In the genomic region with DNA sequence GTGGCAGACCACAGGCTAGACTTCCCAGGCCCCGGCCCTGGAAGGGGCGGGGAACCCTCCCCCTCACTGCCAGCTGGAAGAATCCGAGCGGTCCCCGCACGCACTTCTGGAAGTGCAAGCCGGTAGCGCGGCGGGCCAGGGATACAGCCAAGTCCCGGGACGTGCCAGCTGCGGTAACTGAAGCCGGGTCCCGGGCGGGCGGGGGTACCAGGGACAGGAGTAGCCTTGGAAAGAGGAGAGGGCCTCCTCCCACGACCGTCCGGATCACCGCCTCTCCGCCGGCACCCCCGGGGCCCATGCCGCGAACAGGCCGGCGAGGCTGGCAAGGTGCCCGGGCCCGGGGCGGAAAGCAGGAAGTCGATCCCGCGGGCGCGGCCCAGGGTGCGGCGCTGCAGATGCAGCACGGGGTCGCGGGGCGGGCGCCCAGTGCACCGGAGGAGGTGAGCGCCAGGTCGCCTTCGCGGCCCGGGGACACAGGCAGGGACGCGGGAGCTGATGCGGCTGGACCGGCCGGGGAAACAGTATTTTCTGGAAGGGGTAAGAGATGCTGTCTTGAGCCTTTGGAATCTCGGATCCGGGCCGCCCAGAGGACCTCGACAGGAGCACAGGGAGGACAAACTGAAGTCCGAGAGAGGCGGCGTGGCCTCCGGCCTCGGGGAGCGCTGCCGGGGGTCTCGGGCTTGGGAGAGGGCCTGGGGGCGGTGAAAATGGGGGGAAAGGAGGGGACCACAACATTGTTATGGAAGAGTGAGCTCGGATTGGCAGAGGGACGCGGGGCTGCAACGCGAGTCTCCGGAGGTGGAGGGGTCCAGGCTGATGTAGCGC, we compare ENCODE assay signal across 8 cellular contexts. TPM values are rescaled to one million over a fixed set of nuclear protein-coding genes. Genes with fewer than 3 reads are reported as not detected.
DNase-seq lines count a peak whose midpoint lies in the region; ATAC-seq and TF ChIP-seq lines count a peak whose summit lies in the region.

No MANE protein-coding gene starts in this region.

- H3K36me3 Mint-ChIP-seq in natural killer cell treated with Interleukin-12 subunit alpha and Interleukin-12 subunit beta and Interleukin-15 and Interleukin-18, amount 100 ng/mL, for 72 hours: no peaks in the 10 kb centered on the region

- no peaks in the 10 kb centered on the region for H3K9me3 Mint-ChIP-seq in natural killer cell treated with Interleukin-12 subunit alpha and Interleukin-12 subunit beta and Interleukin-15 and Interleukin-18, amount 100 ng/mL, for 72 hours

- H3K4me3 Mint-ChIP-seq in natural killer cell treated with Interleukin-12 subunit alpha and Interleukin-12 subunit beta and Interleukin-15 and Interleukin-18, amount 100 ng/mL, for 72 hours: peak overlapping the region; percentile 90

- peaks cover 22% of the 10 kb centered on the region for H3K4me1 ChIP-seq in Panc1 (ENCODE audit: control insufficient read depth, insufficient read depth, low read length)

- TF ChIP-seq CTCF in Panc1 (IDR thresholded peaks at IDR 0.05) (no peak; the same call in 1 of the 2 replicates), fibroblast of the aortic adventitia (IDR thresholded peaks at IDR 0.05; ENCODE audit: insufficient read depth, low read length) (no peak)

- no peaks in the 10 kb centered on the region for H3K9me3 ChIP-seq in Panc1 (ENCODE audit: control insufficient read depth, insufficient read depth, low read depth, low read length)

- H3K4me3 ChIP-seq in Panc1 (ENCODE audit: low read depth in 2 of 2, low read length in 2 of 2): peak overlapping the region; percentile 67 to 91
- peak overlapping the region; percentile 93 for H3K4me3 ChIP-seq in fibroblast of the aortic adventitia (ENCODE audit: low read depth, low read length)

- no peaks in the 10 kb centered on the region; the same call in 1 of the 2 replicates for H3K36me3 ChIP-seq in Panc1 (ENCODE audit: control insufficient read depth, insufficient read depth, low read length)

- ATAC-seq in HG03432 (IDR thresholded peaks at IDR 0.05; ENCODE audit: unreplicated experiment) (peak; percentile 28), Panc1 (peak; percentile 59)
- peak; percentile 56 to 59 for ATAC-seq in natural killer cell treated with Interleukin-12 subunit alpha and Interleukin-12 subunit beta and Interleukin-15 and Interleukin-18, amount 100 ng/mL, for 72 hours
- peak; percentile 40 for ATAC-seq in stimulated activated naive CD8-positive, alpha-beta T cell treated with anti-CD3 and anti-CD28 coated beads, Interleukin-15, Interleukin-2, amounts not matched to agents 100 U/mL and 50 U/mL, for 24 hours

- peaks cover 23 to 28% of the 10 kb centered on the region in 2 donors for H3K4me1 Mint-ChIP-seq in natural killer cell treated with Interleukin-12 subunit alpha and Interleukin-12 subunit beta and Interleukin-15 and Interleukin-18, amount 100 ng/mL, for 72 hours (ENCODE audit: low read depth in 2 of 2)

- CTCF ChIA-PET in Panc1 (lab: Charles Lee): no interaction called here

- no peaks in the 10 kb centered on the region for H3K27me3 ChIP-seq in Panc1 (ENCODE audit: control insufficient read depth, insufficient read depth, low read length)

- intact Hi-C loops in Panc1 (cut with micrococcal nuclease; ENCODE audit: unreplicated experiment): no loop called here

- BruUV-seq in Panc1 (replicated peaks; lab: Mats Ljungman, UMichigan): no TSS peak

- in situ Hi-C loops in Panc1 (cut with HindIII; ENCODE audit: low pct_unique_long_range_greater_than_20kb, low sequenced_read_pairs): no loop called here

- H3K27ac ChIP-seq in Panc1 (ENCODE audit: low read length): peak overlapping the region; percentile 71

- POLR2A ChIA-PET in Panc1 (lab: Charles Lee): no interaction called here

- peak; percentile 26 for DNase-seq in NCI-H1436 (lab: John Stamatoyannopoulos, UW)
- no peak for DNase-seq in NCI-H1436 treated with DMSO at 0.1 percent for 48 hours (lab: John Stamatoyannopoulos, UW)
- DNase-seq in Panc1 (ENCODE audit: low read depth, low spot score): no peak
- peak; percentile 60 for DNase-seq in activated effector memory CD4-positive, alpha-beta T cell treated with Interleukin-2 at 50 U/mL for 16 hours
- peak; percentile 42 for DNase-seq in fibroblast of the aortic adventitia (ENCODE audit: low read depth)
- peak; percentile 77 for DNase-seq in natural killer cell treated with Interleukin-12 subunit alpha and Interleukin-12 subunit beta and Interleukin-15 and Interleukin-18, amount 100 ng/mL, for 72 hours (ENCODE audit: low spot score)
- peak; percentile 77 for DNase-seq in stimulated activated naive CD8-positive, alpha-beta T cell treated with anti-CD3 and anti-CD28 coated beads, Interleukin-15, Interleukin-2, amounts not matched to agents 100 U/mL and 50 U/mL, for 24 hours

- H3K27me3 Mint-ChIP-seq in natural killer cell treated with Interleukin-12 subunit alpha and Interleukin-12 subunit beta and Interleukin-15 and Interleukin-18, amount 100 ng/mL, for 72 hours: no peaks in the 10 kb centered on the region

- H3K27ac Mint-ChIP-seq in natural killer cell treated with Interleukin-12 subunit alpha and Interleukin-12 subunit beta and Interleukin-15 and Interleukin-18, amount 100 ng/mL, for 72 hours: peak overlapping the region; percentile 82 to 88

RNA-seq across cellular contexts. Expression of a gene that starts 0.8 kb away (rescaled TPM):
- 13.4 TPM for total RNA-seq in Panc1 (2021; ENCODE audit: unreplicated experiment)
- polyA plus RNA-seq in Panc1 (2012; ENCODE audit: insufficient read length): 23.4 TPM
- 2.7 and 6.2 TPM in 2 replicates for total RNA-seq in fibroblast of the aortic adventitia (ENCODE audit: low replicate concordance)
- total RNA-seq in natural killer cell treated with Interleukin-12 subunit alpha and Interleukin-12 subunit beta and Interleukin-15 and Interleukin-18, amount 100 ng/mL, for 72 hours: 10 to 100 TPM; 15.9 to 18.7 TPM

RNA-seq across cellular contexts. Expression of a gene that starts 43.1 kb away (rescaled TPM):
- total RNA-seq in Panc1 (2021; ENCODE audit: unreplicated experiment): 14.6 TPM
- polyA plus RNA-seq in Panc1 (2012; ENCODE audit: insufficient read length): 7.2 TPM
- 12.6 and 19.6 TPM in 2 replicates for total RNA-seq in fibroblast of the aortic adventitia (ENCODE audit: low replicate concordance)
- total RNA-seq in natural killer cell treated with Interleukin-12 subunit alpha and Interleukin-12 subunit beta and Interleukin-15 and Interleukin-18, amount 100 ng/mL, for 72 hours: 10 to 100 TPM; 22.8 to 28.5 TPM

Comparison
In these comparisons a context has a peak if more than half of its experiments do, and no peak if none do; other contexts are left out.
1. DNase-seq: peak in NCI-H1436 (single experiment), activated effector memory CD4-positive, alpha-beta T cell treated with Interleukin-2 at 50 U/mL for 16 hours (single experiment), fibroblast of the aortic adventitia (single experiment), natural killer cell treated with Interleukin-12 subunit alpha and Interleukin-12 subunit beta and Interleukin-15 and Interleukin-18, amount 100 ng/mL, for 72 hours (single experiment) and stimulated activated naive CD8-positive, alpha-beta T cell treated with anti-CD3 and anti-CD28 coated beads, Interleukin-15, Interleukin-2, amounts not matched to agents 100 U/mL and 50 U/mL, for 24 hours (single experiment); none in NCI-H1436 treated with DMSO at 0.1 percent for 48 hours (single experiment) and Panc1 (single experiment).
2. Peak in every context shown above with its lines, with median percentiles within 50 percentile points of each other: ATAC-seq.